Comparison of ENCODE assay signal across 1 cellular context in the genomic region with DNA sequence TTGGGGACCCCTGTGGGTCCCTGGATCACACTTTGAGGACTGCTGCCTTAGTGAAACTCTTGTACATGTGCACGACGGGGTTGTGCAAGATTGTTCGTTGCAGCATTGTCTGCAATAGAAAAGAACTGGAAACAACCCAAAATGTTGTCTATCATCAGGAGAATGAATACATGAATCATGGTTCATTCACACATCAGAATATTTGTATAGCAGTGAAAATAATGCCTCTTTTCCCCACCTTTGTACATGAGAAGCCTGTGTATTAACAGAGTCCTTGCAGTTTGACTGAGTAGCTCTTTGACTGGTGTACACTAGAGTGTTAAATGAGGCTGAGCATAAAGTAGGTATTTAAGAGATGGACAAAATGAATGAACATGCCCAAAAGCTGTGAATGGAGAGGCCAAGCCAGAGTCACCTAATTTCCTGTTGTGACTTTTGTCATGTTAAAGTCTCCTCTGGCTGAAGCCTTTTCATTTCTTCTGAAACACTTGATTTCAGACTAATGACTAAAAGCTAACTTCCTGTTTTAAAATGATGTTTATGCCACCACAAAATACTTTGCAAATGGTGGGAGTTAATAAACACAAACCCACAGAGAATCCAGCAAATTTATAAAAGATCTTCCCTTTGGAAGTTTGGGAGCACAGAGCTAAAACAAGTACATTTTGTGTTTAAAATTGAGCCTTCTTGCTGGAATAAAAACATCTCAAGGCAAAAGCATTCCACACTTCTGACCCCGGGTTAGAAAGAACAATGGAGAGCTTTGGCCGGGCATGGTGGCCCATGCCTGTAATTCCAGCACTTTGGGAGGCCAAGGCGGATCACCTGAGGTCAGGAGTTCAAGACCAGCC.
A peak's percentile ranks its signal among the peaks of the same experiment; 100 is the strongest.
TF ChIP-seq lines count a peak whose summit lies in the region.

No MANE protein-coding gene starts in this region.

TF ChIP-seq in GM12878, 131 proteins besides CTCF, POLR2A, EP300 and RAD21 (continued from another document and continues in another):
- peak in 1 of 2 experiments; percentile 15; a peak in 1 of 4 replicates for TF ChIP-seq BHLHE40 (IDR thresholded peaks at IDR 0.05; ENCODE audit: borderline replicate concordance in 1 of 2, low read depth in 2 of 2, low read length in 1 of 2)
- TF ChIP-seq GABPA (IDR thresholded peaks at IDR 0.05; ENCODE audit: low read depth), result peak; percentile 11; the same call in 1 of the 2 replicates
- TF ChIP-seq RFX5 (IDR thresholded peaks at IDR 0.05; ENCODE audit: low read depth, low read length), result no peak
- TF ChIP-seq CBFB (IDR thresholded peaks at IDR 0.05; ENCODE audit: low read depth), result no peak
- TF ChIP-seq, protein P1, sequence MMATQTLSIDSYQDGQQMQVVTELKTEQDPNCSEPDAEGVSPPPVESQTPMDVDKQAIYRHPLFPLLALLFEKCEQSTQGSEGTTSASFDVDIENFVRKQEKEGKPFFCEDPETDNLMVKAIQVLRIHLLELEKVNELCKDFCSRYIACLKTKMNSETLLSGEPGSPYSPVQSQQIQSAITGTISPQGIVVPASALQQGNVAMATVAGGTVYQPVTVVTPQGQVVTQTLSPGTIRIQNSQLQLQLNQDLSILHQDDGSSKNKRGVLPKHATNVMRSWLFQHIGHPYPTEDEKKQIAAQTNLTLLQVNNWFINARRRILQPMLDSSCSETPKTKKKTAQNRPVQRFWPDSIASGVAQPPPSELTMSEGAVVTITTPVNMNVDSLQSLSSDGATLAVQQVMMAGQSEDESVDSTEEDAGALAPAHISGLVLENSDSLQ (IDR thresholded peaks at IDR 0.05), result no peak
- 0 out of 2 replicates have a peak, but pooled peaks have one; percentile 38 for TF ChIP-seq IRF4 (IDR thresholded peaks at IDR 0.05; ENCODE audit: low read depth, low read length)
- peak; percentile 23 for TF ChIP-seq MEF2B (IDR thresholded peaks at IDR 0.05; ENCODE audit: partially characterized antibody, poor library complexity, severe bottlenecking)
- TF ChIP-seq, protein P2, sequence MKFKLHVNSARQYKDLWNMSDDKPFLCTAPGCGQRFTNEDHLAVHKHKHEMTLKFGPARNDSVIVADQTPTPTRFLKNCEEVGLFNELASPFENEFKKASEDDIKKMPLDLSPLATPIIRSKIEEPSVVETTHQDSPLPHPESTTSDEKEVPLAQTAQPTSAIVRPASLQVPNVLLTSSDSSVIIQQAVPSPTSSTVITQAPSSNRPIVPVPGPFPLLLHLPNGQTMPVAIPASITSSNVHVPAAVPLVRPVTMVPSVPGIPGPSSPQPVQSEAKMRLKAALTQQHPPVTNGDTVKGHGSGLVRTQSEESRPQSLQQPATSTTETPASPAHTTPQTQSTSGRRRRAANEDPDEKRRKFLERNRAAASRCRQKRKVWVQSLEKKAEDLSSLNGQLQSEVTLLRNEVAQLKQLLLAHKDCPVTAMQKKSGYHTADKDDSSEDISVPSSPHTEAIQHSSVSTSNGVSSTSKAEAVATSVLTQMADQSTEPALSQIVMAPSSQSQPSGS (IDR thresholded peaks at IDR 0.05; ENCODE audit: low read length), result peak; percentile 66
- TF ChIP-seq, protein P3, sequence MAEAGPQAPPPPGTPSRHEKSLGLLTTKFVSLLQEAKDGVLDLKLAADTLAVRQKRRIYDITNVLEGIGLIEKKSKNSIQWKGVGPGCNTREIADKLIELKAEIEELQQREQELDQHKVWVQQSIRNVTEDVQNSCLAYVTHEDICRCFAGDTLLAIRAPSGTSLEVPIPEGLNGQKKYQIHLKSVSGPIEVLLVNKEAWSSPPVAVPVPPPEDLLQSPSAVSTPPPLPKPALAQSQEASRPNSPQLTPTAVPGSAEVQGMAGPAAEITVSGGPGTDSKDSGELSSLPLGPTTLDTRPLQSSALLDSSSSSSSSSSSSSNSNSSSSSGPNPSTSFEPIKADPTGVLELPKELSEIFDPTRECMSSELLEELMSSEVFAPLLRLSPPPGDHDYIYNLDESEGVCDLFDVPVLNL (IDR thresholded peaks at IDR 0.05; ENCODE audit: low read depth, low read length), result no peak
- peak; percentile 72 for TF ChIP-seq NR2F1 (conservative IDR thresholded peaks at IDR 0.05)
- 0 out of 2 replicates have a peak, but pooled peaks have one; percentile 36 for TF ChIP-seq POLR2AphosphoS5 (IDR thresholded peaks at IDR 0.05; ENCODE audit: low read length)
- TF ChIP-seq JUND (IDR thresholded peaks at IDR 0.05; ENCODE audit: low read depth, low read length), result 0 out of 2 replicates have a peak, but pooled peaks have one; percentile 43
- TF ChIP-seq SUPT20H (IDR thresholded peaks at IDR 0.05; ENCODE audit: borderline replicate concordance, control insufficient read depth, low read depth, low read length), result no peak
- TF ChIP-seq, protein P4, sequence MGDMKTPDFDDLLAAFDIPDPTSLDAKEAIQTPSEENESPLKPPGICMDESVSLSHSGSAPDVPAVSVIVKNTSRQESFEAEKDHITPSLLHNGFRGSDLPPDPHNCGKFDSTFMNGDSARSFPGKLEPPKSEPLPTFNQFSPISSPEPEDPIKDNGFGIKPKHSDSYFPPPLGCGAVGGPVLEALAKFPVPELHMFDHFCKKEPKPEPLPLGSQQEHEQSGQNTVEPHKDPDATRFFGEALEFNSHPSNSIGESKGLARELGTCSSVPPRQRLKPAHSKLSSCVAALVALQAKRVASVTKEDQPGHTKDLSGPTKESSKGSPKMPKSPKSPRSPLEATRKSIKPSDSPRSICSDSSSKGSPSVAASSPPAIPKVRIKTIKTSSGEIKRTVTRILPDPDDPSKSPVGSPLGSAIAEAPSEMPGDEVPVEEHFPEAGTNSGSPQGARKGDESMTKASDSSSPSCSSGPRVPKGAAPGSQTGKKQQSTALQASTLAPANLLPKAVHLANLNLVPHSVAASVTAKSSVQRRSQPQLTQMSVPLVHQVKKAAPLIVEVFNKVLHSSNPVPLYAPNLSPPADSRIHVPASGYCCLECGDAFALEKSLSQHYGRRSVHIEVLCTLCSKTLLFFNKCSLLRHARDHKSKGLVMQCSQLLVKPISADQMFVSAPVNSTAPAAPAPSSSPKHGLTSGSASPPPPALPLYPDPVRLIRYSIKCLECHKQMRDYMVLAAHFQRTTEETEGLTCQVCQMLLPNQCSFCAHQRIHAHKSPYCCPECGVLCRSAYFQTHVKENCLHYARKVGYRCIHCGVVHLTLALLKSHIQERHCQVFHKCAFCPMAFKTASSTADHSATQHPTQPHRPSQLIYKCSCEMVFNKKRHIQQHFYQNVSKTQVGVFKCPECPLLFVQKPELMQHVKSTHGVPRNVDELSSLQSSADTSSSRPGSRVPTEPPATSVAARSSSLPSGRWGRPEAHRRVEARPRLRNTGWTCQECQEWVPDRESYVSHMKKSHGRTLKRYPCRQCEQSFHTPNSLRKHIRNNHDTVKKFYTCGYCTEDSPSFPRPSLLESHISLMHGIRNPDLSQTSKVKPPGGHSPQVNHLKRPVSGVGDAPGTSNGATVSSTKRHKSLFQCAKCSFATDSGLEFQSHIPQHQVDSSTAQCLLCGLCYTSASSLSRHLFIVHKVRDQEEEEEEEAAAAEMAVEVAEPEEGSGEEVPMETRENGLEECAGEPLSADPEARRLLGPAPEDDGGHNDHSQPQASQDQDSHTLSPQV (IDR thresholded peaks at IDR 0.05), result peak; percentile 55; the same call in 1 of the 2 replicates
- TF ChIP-seq MEF2A (IDR thresholded peaks at IDR 0.05; ENCODE audit: insufficient read depth, low read depth, low read length), result 0 out of 2 replicates have a peak, but pooled peaks have one; percentile 33
- TF ChIP-seq SPI1 (IDR thresholded peaks at IDR 0.05; ENCODE audit: borderline replicate concordance, insufficient read depth, low read depth, low read length), result peak; percentile 36; the same call in 1 of the 2 replicates
- TF ChIP-seq, protein P5, sequence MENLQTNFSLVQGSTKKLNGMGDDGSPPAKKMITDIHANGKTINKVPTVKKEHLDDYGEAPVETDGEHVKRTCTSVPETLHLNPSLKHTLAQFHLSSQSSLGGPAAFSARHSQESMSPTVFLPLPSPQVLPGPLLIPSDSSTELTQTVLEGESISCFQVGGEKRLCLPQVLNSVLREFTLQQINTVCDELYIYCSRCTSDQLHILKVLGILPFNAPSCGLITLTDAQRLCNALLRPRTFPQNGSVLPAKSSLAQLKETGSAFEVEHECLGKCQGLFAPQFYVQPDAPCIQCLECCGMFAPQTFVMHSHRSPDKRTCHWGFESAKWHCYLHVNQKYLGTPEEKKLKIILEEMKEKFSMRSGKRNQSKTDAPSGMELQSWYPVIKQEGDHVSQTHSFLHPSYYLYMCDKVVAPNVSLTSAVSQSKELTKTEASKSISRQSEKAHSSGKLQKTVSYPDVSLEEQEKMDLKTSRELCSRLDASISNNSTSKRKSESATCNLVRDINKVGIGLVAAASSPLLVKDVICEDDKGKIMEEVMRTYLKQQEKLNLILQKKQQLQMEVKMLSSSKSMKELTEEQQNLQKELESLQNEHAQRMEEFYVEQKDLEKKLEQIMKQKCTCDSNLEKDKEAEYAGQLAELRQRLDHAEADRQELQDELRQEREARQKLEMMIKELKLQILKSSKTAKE (IDR thresholded peaks at IDR 0.05; ENCODE audit: low read depth, poor library complexity, severe bottlenecking), result peak; percentile 78
- TF ChIP-seq, protein P6, sequence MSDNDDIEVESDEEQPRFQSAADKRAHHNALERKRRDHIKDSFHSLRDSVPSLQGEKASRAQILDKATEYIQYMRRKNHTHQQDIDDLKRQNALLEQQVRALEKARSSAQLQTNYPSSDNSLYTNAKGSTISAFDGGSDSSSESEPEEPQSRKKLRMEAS (IDR thresholded peaks at IDR 0.05; ENCODE audit: low read depth, low read length), result no peak
- no peak for TF ChIP-seq CBX5 (IDR thresholded peaks at IDR 0.05; ENCODE audit: low read depth)
- no peak for TF ChIP-seq ZNF384 (IDR thresholded peaks at IDR 0.05; ENCODE audit: borderline replicate concordance, low read depth, low read length)
- TF ChIP-seq FOS (IDR thresholded peaks at IDR 0.05; ENCODE audit: borderline replicate concordance, extremely low read depth, insufficient read length), result no peak
- TF ChIP-seq, protein P7, sequence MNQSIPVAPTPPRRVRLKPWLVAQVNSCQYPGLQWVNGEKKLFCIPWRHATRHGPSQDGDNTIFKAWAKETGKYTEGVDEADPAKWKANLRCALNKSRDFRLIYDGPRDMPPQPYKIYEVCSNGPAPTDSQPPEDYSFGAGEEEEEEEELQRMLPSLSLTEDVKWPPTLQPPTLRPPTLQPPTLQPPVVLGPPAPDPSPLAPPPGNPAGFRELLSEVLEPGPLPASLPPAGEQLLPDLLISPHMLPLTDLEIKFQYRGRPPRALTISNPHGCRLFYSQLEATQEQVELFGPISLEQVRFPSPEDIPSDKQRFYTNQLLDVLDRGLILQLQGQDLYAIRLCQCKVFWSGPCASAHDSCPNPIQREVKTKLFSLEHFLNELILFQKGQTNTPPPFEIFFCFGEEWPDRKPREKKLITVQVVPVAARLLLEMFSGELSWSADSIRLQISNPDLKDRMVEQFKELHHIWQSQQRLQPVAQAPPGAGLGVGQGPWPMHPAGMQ (IDR thresholded peaks at IDR 0.05; ENCODE audit: borderline replicate concordance), result no peak
- no peak for TF ChIP-seq ZSCAN29 (IDR thresholded peaks at IDR 0.05)
- TF ChIP-seq ESRRA (IDR thresholded peaks at IDR 0.05; ENCODE audit: low read length), result no peak
- no peak for TF ChIP-seq TCF12 (IDR thresholded peaks at IDR 0.05; ENCODE audit: low read depth, low read length)
- peak; percentile 91 to 92 for TF ChIP-seq IKZF2 (IDR thresholded peaks at IDR 0.05)
- TF ChIP-seq, protein P8, sequence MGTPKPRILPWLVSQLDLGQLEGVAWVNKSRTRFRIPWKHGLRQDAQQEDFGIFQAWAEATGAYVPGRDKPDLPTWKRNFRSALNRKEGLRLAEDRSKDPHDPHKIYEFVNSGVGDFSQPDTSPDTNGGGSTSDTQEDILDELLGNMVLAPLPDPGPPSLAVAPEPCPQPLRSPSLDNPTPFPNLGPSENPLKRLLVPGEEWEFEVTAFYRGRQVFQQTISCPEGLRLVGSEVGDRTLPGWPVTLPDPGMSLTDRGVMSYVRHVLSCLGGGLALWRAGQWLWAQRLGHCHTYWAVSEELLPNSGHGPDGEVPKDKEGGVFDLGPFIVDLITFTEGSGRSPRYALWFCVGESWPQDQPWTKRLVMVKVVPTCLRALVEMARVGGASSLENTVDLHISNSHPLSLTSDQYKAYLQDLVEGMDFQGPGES (IDR thresholded peaks at IDR 0.05), result no peak
- no peak for TF ChIP-seq TARDBP (IDR thresholded peaks at IDR 0.05; ENCODE audit: borderline replicate concordance)
- TF ChIP-seq, protein P9, sequence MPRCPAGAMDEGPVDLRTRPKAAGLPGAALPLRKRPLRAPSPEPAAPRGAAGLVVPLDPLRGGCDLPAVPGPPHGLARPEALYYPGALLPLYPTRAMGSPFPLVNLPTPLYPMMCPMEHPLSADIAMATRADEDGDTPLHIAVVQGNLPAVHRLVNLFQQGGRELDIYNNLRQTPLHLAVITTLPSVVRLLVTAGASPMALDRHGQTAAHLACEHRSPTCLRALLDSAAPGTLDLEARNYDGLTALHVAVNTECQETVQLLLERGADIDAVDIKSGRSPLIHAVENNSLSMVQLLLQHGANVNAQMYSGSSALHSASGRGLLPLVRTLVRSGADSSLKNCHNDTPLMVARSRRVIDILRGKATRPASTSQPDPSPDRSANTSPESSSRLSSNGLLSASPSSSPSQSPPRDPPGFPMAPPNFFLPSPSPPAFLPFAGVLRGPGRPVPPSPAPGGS (IDR thresholded peaks at IDR 0.05; ENCODE audit: borderline replicate concordance, insufficient read depth, low read depth, low read length, poor library complexity, severe bottlenecking), result no peak
- TF ChIP-seq, protein P10, sequence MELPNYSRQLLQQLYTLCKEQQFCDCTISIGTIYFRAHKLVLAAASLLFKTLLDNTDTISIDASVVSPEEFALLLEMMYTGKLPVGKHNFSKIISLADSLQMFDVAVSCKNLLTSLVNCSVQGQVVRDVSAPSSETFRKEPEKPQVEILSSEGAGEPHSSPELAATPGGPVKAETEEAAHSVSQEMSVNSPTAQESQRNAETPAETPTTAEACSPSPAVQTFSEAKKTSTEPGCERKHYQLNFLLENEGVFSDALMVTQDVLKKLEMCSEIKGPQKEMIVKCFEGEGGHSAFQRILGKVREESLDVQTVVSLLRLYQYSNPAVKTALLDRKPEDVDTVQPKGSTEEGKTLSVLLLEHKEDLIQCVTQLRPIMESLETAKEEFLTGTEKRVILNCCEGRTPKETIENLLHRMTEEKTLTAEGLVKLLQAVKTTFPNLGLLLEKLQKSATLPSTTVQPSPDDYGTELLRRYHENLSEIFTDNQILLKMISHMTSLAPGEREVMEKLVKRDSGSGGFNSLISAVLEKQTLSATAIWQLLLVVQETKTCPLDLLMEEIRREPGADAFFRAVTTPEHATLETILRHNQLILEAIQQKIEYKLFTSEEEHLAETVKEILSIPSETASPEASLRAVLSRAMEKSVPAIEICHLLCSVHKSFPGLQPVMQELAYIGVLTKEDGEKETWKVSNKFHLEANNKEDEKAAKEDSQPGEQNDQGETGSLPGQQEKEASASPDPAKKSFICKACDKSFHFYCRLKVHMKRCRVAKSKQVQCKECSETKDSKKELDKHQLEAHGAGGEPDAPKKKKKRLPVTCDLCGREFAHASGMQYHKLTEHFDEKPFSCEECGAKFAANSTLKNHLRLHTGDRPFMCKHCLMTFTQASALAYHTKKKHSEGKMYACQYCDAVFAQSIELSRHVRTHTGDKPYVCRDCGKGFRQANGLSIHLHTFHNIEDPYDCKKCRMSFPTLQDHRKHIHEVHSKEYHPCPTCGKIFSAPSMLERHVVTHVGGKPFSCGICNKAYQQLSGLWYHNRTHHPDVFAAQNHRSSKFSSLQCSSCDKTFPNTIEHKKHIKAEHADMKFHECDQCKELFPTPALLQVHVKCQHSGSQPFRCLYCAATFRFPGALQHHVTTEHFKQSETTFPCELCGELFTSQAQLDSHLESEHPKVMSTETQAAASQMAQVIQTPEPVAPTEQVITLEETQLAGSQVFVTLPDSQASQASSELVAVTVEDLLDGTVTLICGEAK (IDR thresholded peaks at IDR 0.05; ENCODE audit: borderline replicate concordance), result no peak; the same call in 1 of the 2 replicates
- TF ChIP-seq TAF1 (IDR thresholded peaks at IDR 0.05; ENCODE audit: borderline replicate concordance, low read depth, low read length), result no peak
- TF ChIP-seq IKZF1 (conservative IDR thresholded peaks at IDR 0.05), result peak; percentile 91
- TF ChIP-seq YY1 (IDR thresholded peaks at IDR 0.05; ENCODE audit: low read depth, low read length), result no peak
- peak; percentile 48 for TF ChIP-seq ATF7 (IDR thresholded peaks at IDR 0.05; ENCODE audit: low read depth)
- peak; percentile 58; the same call in 1 of the 2 replicates for TF ChIP-seq ZNF217 (IDR thresholded peaks at IDR 0.05)
- TF ChIP-seq JUNB (IDR thresholded peaks at IDR 0.05), result peak; percentile 74
